ENCODE assay signal across 12 cellular contexts in the genomic region with DNA sequence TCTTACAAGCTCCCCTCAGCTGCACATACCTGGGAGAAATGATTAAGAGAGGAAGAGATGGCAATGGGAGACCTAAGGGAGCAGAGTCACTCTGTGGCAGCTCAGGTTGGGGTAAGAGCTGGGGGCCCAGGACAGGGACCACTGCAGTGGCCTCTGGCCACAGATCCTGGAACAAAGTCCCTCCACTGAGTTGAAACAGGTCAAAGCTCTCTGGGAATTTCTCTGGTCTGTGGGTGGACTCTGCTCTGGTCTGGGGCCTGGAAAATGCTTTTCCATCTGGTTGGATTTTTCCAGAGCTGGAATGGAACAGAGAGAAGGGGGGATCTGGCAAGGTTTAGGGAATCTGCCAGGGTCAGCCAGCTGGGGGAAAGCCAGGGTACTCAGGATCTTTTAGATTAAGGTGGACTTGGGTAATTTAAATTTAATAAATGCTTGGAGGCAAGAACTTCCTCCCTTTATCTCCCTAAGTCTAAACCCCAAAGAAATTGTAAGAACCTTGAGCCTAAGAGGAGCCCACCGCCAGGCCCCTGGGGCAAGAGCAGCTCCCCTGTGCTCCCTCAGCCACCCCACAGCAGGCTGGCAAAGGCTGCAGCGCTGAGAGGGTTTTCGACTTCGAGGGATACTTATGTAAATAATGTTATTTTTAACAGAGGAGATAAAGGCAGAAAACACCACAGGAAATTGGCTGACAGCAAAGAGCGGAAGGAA. TPM values are rescaled to one million over a fixed set of nuclear protein-coding genes. Genes with fewer than 3 reads are reported as not detected.
DNase-seq lines count a peak whose midpoint lies in the region; ATAC-seq, FAIRE-seq and TF ChIP-seq lines count a peak whose summit lies in the region.
"Had no signal": no experiment of that assay in that cellular context is flagged by ENCODE, and none has a peak within 500 bp of the region (broad histone marks: within the 10 kb centered on the region; RNA-seq: fewer than 3 reads in every experiment).

No MANE protein-coding gene starts in this region.

- TF ChIP-seq POLR2A in K562 (conservative IDR thresholded peaks at IDR 0.05), result no peak

- ATAC-seq in K562 (peak; percentile 4), GM21529 (IDR thresholded peaks at IDR 0.05; ENCODE audit: unreplicated experiment) (no peak), sciatic nerve (no peak), HG02981 (IDR thresholded peaks at IDR 0.05; ENCODE audit: unreplicated experiment) (no peak)

- H3K4me1 ChIP-seq in Karpas-422 (ENCODE audit: low read length) (peaks cover 19% of the 10 kb centered on the region), K562 (replicated peaks in 1 of 2; ENCODE audit: control insufficient read depth in 2 of 2, insufficient read depth in 2 of 2, low read length in 2 of 2) (peaks cover 35 to 49% of the 10 kb centered on the region in 2 experiments), neural progenitor cell (no peaks in the 10 kb centered on the region)

- TF ChIP-seq EP300 in K562 (IDR thresholded peaks at IDR 0.05; ENCODE audit: low read length), result no peak

- H3K9ac ChIP-seq in Karpas-422 (ENCODE audit: low read length) (no peak overlapping the region), K562 (ENCODE audit: insufficient read depth in 1 of 2, low read depth in 2 of 2, low read length in 2 of 2) (peak overlapping the region in 1 of 2 experiments; percentile 45; a peak in 1 of 4 replicates), neural progenitor cell (no peak overlapping the region)

- H3K4me3 ChIP-seq in Karpas-422 (ENCODE audit: low read length) (peak overlapping the region; percentile 12; the same call in 1 of the 2 replicates), K562 (no peak overlapping the region), neural progenitor cell (no peak overlapping the region)

- WGBS in K562 (ENCODE audit: insufficient coverage, low coverage, missing lambda C conversion rate), result 22% methylated on average over 5 of the region's 5 CpGs

- H3K9me3 ChIP-seq in Karpas-422 (ENCODE audit: low read length) (no peaks in the 10 kb centered on the region), K562 (replicated peaks; ENCODE audit: control insufficient read depth, insufficient read depth, low read depth, low read length) (no peaks in the 10 kb centered on the region), neural progenitor cell (ENCODE audit: low read depth) (no peaks in the 10 kb centered on the region)

- H3K4me2 ChIP-seq in Karpas-422 (ENCODE audit: low read depth, low read length, poor library complexity, severe bottlenecking) (peak overlapping the region; percentile 51), K562 (ENCODE audit: insufficient read depth, low read length) (peak overlapping the region; percentile 59), neural progenitor cell (no peak overlapping the region)

- DNase-seq in Karpas-422, result no peak
- DNase-seq in K562 (ENCODE audit: extremely low read depth in 1 of 4, low spot score in 3 of 4), result no peak
- DNase-seq in neural crest cell (ENCODE audit: low read depth, low spot score), result no peak
- DNase-seq in sciatic nerve (ENCODE audit: low spot score), result no peak
- DNase-seq in neural progenitor cell (ENCODE audit: low spot score), result no peak
- DNase-seq: stimulated activated CD4-positive, alpha-beta T cell treated with anti-CD3 and anti-CD28 coated beads, Interleukin-2, amount 100 ng/mL, for 48 hours had no signal

- H3K36me3 Mint-ChIP-seq in neural crest cell (ENCODE audit: low read depth) (no peaks in the 10 kb centered on the region), neural progenitor cell (no peaks in the 10 kb centered on the region)

- H3K9me3 Mint-ChIP-seq in neural crest cell, result no peaks in the 10 kb centered on the region
- peaks cover 6% of the 10 kb centered on the region for H3K9me3 Mint-ChIP-seq in neural progenitor cell

- no peaks in the 10 kb centered on the region for H3K9me2 ChIP-seq in Karpas-422 (replicated peaks; ENCODE audit: insufficient read depth, low read length)

- TF ChIP-seq CTCF in C4-2B (conservative IDR thresholded peaks at IDR 0.05) (no peak), K562 (IDR thresholded peaks at IDR 0.05 in 2 of 3, conservative IDR thresholded peaks at IDR 0.05 in 1 of 3; ENCODE audit: insufficient read depth in 2 of 3, low read depth in 1 of 3, low read length in 3 of 3) (no peak), neural crest cell (conservative IDR thresholded peaks at IDR 0.05) (no peak), neural progenitor cell (IDR thresholded peaks at IDR 0.05) (no peak)

- H3K36me3 ChIP-seq in Karpas-422 (ENCODE audit: insufficient read depth, low read length), result no peaks in the 10 kb centered on the region
- H3K36me3 ChIP-seq in K562 (ENCODE audit: control insufficient read depth, insufficient read depth, low read length), result no peaks in the 10 kb centered on the region
- no peaks in the 10 kb centered on the region for H3K36me3 ChIP-seq in neural progenitor cell

- intact Hi-C loops in K562 (cut with micrococcal nuclease) (loop anchor here (10.0 kb wide), 1 partner anchor 376 kb away; the partner anchor contains the start of gene GPR84), sciatic nerve (cut with DNase I) (loop anchor here (5.0 kb wide), 1 partner anchor 219 kb away; no protein-coding TSS in a partner anchor)

- no peaks in the 10 kb centered on the region for H4K20me1 ChIP-seq in Karpas-422 (ENCODE audit: insufficient read depth, low read depth, low read length)
- H4K20me1 ChIP-seq in K562 (replicated peaks; ENCODE audit: control insufficient read depth, insufficient read depth, low read length), result no peaks in the 10 kb centered on the region
- peaks cover 84% of the 10 kb centered on the region for H4K20me1 ChIP-seq in neural progenitor cell (ENCODE audit: low read depth)

- no peak overlapping the region for H2AFZ ChIP-seq in Karpas-422 (ENCODE audit: low read length)
- H2AFZ ChIP-seq in K562 (ENCODE audit: low read depth, low read length), result peak overlapping the region; percentile 71
- no peak overlapping the region for H2AFZ ChIP-seq in neural progenitor cell (replicated peaks)

- in situ Hi-C loops in K562 (cut with MboI), result loop anchor here (5.0 to 10.0 kb wide), 2 partner anchors 214 to 376 kb away; partner anchors contain the start of gene GPR84

- H3K9me1 ChIP-seq in K562 (ENCODE audit: control insufficient read depth, insufficient read depth, low read length), result no peaks in the 10 kb centered on the region

- no TSS peak for BruUV-seq in K562 (replicated peaks; lab: Mats Ljungman, UMichigan)

- H3K4me1 Mint-ChIP-seq in neural crest cell, result peaks cover 8% of the 10 kb centered on the region
- H3K4me1 Mint-ChIP-seq in neural progenitor cell, result no peaks in the 10 kb centered on the region

- H3K4me3 Mint-ChIP-seq in neural crest cell, result peak overlapping the region; percentile 69
- H3K4me3 Mint-ChIP-seq in neural progenitor cell, result no peak overlapping the region

- no peak for FAIRE-seq in K562 (lab: Jason Lieb, UNC)

- H3K27me3 Mint-ChIP-seq in neural crest cell (ENCODE audit: low read depth), result peaks cover 100% of the 10 kb centered on the region
- H3K27me3 Mint-ChIP-seq in neural progenitor cell (ENCODE audit: insufficient read depth, low read depth), result peaks cover 99% of the 10 kb centered on the region

- H3K27ac ChIP-seq in C4-2B (peak overlapping the region; percentile 34), Karpas-422 (ENCODE audit: low read length) (no peak overlapping the region), K562 (ENCODE audit: extremely low read depth, low read depth, low read length) (no peak overlapping the region), neural progenitor cell (no peak overlapping the region)

- no peaks in the 10 kb centered on the region for H3K27me3 ChIP-seq in Karpas-422 (ENCODE audit: low read length)
- peaks cover 0 to 10% of the 10 kb centered on the region in 2 experiments; a peak in 2 of 5 replicates for H3K27me3 ChIP-seq in K562 (ENCODE audit: control insufficient read depth in 2 of 2, insufficient read depth in 2 of 2, low read length in 2 of 2)
- H3K27me3 ChIP-seq in neural progenitor cell, result peaks cover 100% of the 10 kb centered on the region

- TF ChIP-seq RAD21 in K562 (CRISPR knock-in tag; conservative IDR thresholded peaks at IDR 0.05 in 1 of 2, IDR thresholded peaks at IDR 0.05 in 1 of 2), result no peak

- no peak overlapping the region for H3K27ac Mint-ChIP-seq in neural crest cell (ENCODE audit: unreplicated experiment)
- no peak overlapping the region for H3K27ac Mint-ChIP-seq in neural progenitor cell

- CTCF ChIA-PET in K562 (lab: Yijun Ruan, JAX; ENCODE audit: low intra/inter-chr PET ratio), result interaction anchor here (0.8 to 1.2 kb wide), 3 partner anchors 17 to 226 kb away, joined by 3 to 4 read pairs (median 3); no protein-coding TSS in a partner anchor

- POLR2A ChIA-PET in K562 (lab: Yijun Ruan, JAX), result interaction anchor here (0.6 to 3.2 kb wide), 9 partner anchors 11 to 232 kb away, joined by 3 to 43 read pairs (median 3); partner anchors contain the start of genes HOXC9 and SMUG1

- H3K79me2 ChIP-seq in Karpas-422 (ENCODE audit: low read length), result no peaks in the 10 kb centered on the region
- no peaks in the 10 kb centered on the region for H3K79me2 ChIP-seq in K562 (ENCODE audit: control insufficient read depth, insufficient read depth, low read length)
- H3K79me2 ChIP-seq in neural progenitor cell (ENCODE audit: low read depth), result no peaks in the 10 kb centered on the region

- H3F3A ChIP-seq in neural progenitor cell (ENCODE audit: low read depth), result no peaks in the 10 kb centered on the region

RNA-seq across cellular contexts. Expression of gene HOXC10, which starts 3.7 kb away (rescaled TPM):
- not detected in 2 replicates for total RNA-seq in Karpas-422 (2014; rRNA removed; shearing (Covaris generic); ENCODE audit: low replicate concordance)
- 0.25 TPM in 1 of 2 replicates, not detected in the other for total RNA-seq in K562 (2011; cell fraction: chromatin; rRNA removed; ENCODE audit: low replicate concordance)
- 0.53 TPM in 1 of 2 replicates, not detected in the other for total RNA-seq in K562 (2011; cell fraction: nucleolus; rRNA removed)
- 0.46 TPM in 1 of 2 replicates, not detected in the other for total RNA-seq in K562 (2011; cell fraction: nucleoplasm; rRNA removed)
- total RNA-seq in K562 (2014; rRNA removed) (0.08 and 0.14 TPM in 2 replicates), K562 (2014; rRNA removed; fragmentation: Illumina TruSeq; extraction: Trizol) (not detected in 2 replicates), K562 (2015; rRNA removed; fragmentation: Illumina TruSeq; extraction: Trizol) (0.23 TPM in 1 of 2 replicates, not detected in the other), K562 (2021) (0.35 and 0.69 TPM in 2 replicates), neural crest cell (1.8 TPM in 2 replicates), sciatic nerve (17.2 TPM), neural progenitor cell (ENCODE audit: low replicate concordance) (not detected in 2 replicates)
- polyA plus RNA-seq in K562 (2011; rRNA removed) (0.08 and 0.13 TPM in 2 replicates), K562 (2014; fragmentation: Illumina TruSeq; extraction: Trizol) (0.37 and 0.77 TPM in 2 replicates), K562 (2014; fragmentation: Nextera tagmentation; extraction: Ambion mirVana) (under 1 TPM; 0.25 to 0.42 TPM), K562 (2014; rRNA removed) (0.63 and 0.73 TPM in 2 replicates)
- polyA plus RNA-seq in K562 (2011; cell fraction: cytosol; rRNA removed), result 0.15 and 0.33 TPM in 2 replicates
- 0.21 TPM in 1 of 2 replicates, not detected in the other for polyA plus RNA-seq in K562 (2011; cell fraction: nucleus; rRNA removed)
- 0.64 and 0.75 TPM in 2 replicates for polyA plus RNA-seq in K562 (2012)
- polyA minus RNA-seq in K562 (2011; rRNA and poly(A)+ RNA removed), result 0.24 TPM in 1 of 2 replicates, not detected in the other
- polyA minus RNA-seq in K562 (2011; cell fraction: cytosol; rRNA and poly(A)+ RNA removed), result 0.64 and 1.6 TPM in 2 replicates
- 0.67 TPM in 2 replicates for polyA minus RNA-seq in K562 (2011; cell fraction: nucleus; rRNA and poly(A)+ RNA removed)
- total RNA-seq: IMR-90, mononuclear cell had no signal

RNA-seq across cellular contexts. Expression of gene HOXC9, which starts 11.3 kb away (rescaled TPM):
- not detected in 2 replicates for total RNA-seq in Karpas-422 (2014; rRNA removed; shearing (Covaris generic); ENCODE audit: low replicate concordance)
- total RNA-seq in K562 (2011; cell fraction: chromatin; rRNA removed; ENCODE audit: low replicate concordance), result 7.4 and 10.3 TPM in 2 replicates
- 2.7 and 2.9 TPM in 2 replicates for total RNA-seq in K562 (2011; cell fraction: nucleolus; rRNA removed)
- total RNA-seq in K562 (2011; cell fraction: nucleoplasm; rRNA removed), result 2.9 and 3.5 TPM in 2 replicates
- total RNA-seq in K562 (2014; rRNA removed) (10.5 and 13.9 TPM in 2 replicates), K562 (2014; rRNA removed; fragmentation: Illumina TruSeq; extraction: Trizol) (5.7 and 8.0 TPM in 2 replicates), K562 (2015; rRNA removed; fragmentation: Illumina TruSeq; extraction: Trizol) (10.4 and 10.9 TPM in 2 replicates), K562 (2021) (9.3 and 9.9 TPM in 2 replicates), neural crest cell (5.6 and 6.3 TPM in 2 replicates), sciatic nerve (10.2 TPM), neural progenitor cell (ENCODE audit: low replicate concordance) (not detected in 2 replicates)
- polyA plus RNA-seq in K562 (2011; rRNA removed) (1.1 and 1.7 TPM in 2 replicates), K562 (2014; fragmentation: Illumina TruSeq; extraction: Trizol) (8.8 and 9.9 TPM in 2 replicates), K562 (2014; fragmentation: Nextera tagmentation; extraction: Ambion mirVana) (1 to 10 TPM; 1.9 to 2.2 TPM), K562 (2014; rRNA removed) (5.1 and 10.4 TPM in 2 replicates)
- polyA plus RNA-seq in K562 (2011; cell fraction: cytosol; rRNA removed), result 3.4 and 8.0 TPM in 2 replicates
- 6.2 and 13.4 TPM in 2 replicates for polyA plus RNA-seq in K562 (2011; cell fraction: nucleus; rRNA removed)
- 8.6 and 12.0 TPM in 2 replicates for polyA plus RNA-seq in K562 (2012)
- 0.57 and 1.2 TPM in 2 replicates for polyA minus RNA-seq in K562 (2011; rRNA and poly(A)+ RNA removed)
- polyA minus RNA-seq in K562 (2011; cell fraction: cytosol; rRNA and poly(A)+ RNA removed), result 1.7 and 2.6 TPM in 2 replicates
- 1.8 and 1.9 TPM in 2 replicates for polyA minus RNA-seq in K562 (2011; cell fraction: nucleus; rRNA and poly(A)+ RNA removed)
- total RNA-seq: IMR-90, mononuclear cell had no signal

RNA-seq across cellular contexts. Expression of gene HOTAIR, which starts 13.9 kb away (rescaled TPM):
- 0.07 TPM in 1 of 2 replicates, not detected in the other for total RNA-seq in Karpas-422 (2014; rRNA removed; shearing (Covaris generic); ENCODE audit: low replicate concordance)
- total RNA-seq in K562 (2011; cell fraction: chromatin; rRNA removed; ENCODE audit: low replicate concordance), result not detected in 2 replicates
- not detected in 2 replicates for total RNA-seq in K562 (2011; cell fraction: nucleolus; rRNA removed)
- not detected in 2 replicates for total RNA-seq in K562 (2011; cell fraction: nucleoplasm; rRNA removed)
- total RNA-seq in K562 (2014; rRNA removed) (not detected in 2 replicates), K562 (2014; rRNA removed; fragmentation: Illumina TruSeq; extraction: Trizol) (not detected in 2 replicates), K562 (2015; rRNA removed; fragmentation: Illumina TruSeq; extraction: Trizol) (not detected in 2 replicates), K562 (2021) (not detected in 2 replicates), neural crest cell (not detected in 2 replicates), sciatic nerve (4.0 TPM), neural progenitor cell (ENCODE audit: low replicate concordance) (not detected in 2 replicates)
- polyA plus RNA-seq in K562 (2011; rRNA removed) (0.03 and 0.04 TPM in 2 replicates), K562 (2014; fragmentation: Illumina TruSeq; extraction: Trizol) (not detected in 2 replicates), K562 (2014; fragmentation: Nextera tagmentation; extraction: Ambion mirVana) (not detected), K562 (2014; rRNA removed) (0.15 TPM in 1 of 2 replicates, not detected in the other)
- 0.03 TPM in 1 of 2 replicates, not detected in the other for polyA plus RNA-seq in K562 (2011; cell fraction: cytosol; rRNA removed)
- 0.13 TPM in 2 replicates for polyA plus RNA-seq in K562 (2011; cell fraction: nucleus; rRNA removed)
- not detected in 2 replicates for polyA plus RNA-seq in K562 (2012)
- polyA minus RNA-seq in K562 (2011; rRNA and poly(A)+ RNA removed), result not detected in 2 replicates
- not detected in 2 replicates for polyA minus RNA-seq in K562 (2011; cell fraction: cytosol; rRNA and poly(A)+ RNA removed)
- not detected in 2 replicates for polyA minus RNA-seq in K562 (2011; cell fraction: nucleus; rRNA and poly(A)+ RNA removed)
- total RNA-seq: dermis blood vessel endothelial cell, IMR-90, mononuclear cell had no signal
- polyA plus RNA-seq: IMR-90 had no signal

RNA-seq across cellular contexts. Expression of gene HOXC11, which starts 15.7 kb away (rescaled TPM):
- not detected in 2 replicates for total RNA-seq in Karpas-422 (2014; rRNA removed; shearing (Covaris generic); ENCODE audit: low replicate concordance)
- not detected in 2 replicates for total RNA-seq in K562 (2011; cell fraction: chromatin; rRNA removed; ENCODE audit: low replicate concordance)
- not detected in 2 replicates for total RNA-seq in K562 (2011; cell fraction: nucleolus; rRNA removed)
- total RNA-seq in K562 (2011; cell fraction: nucleoplasm; rRNA removed), result not detected in 2 replicates
- total RNA-seq in K562 (2014; rRNA removed) (not detected in 2 replicates), K562 (2014; rRNA removed; fragmentation: Illumina TruSeq; extraction: Trizol) (not detected in 2 replicates), K562 (2015; rRNA removed; fragmentation: Illumina TruSeq; extraction: Trizol) (not detected in 2 replicates), K562 (2021) (not detected in 2 replicates), neural crest cell (not detected in 2 replicates), sciatic nerve (1.2 TPM), neural progenitor cell (ENCODE audit: low replicate concordance) (not detected in 2 replicates)
- polyA plus RNA-seq in K562 (2011; rRNA removed) (0.04 TPM in 1 of 2 replicates, not detected in the other), K562 (2014; fragmentation: Illumina TruSeq; extraction: Trizol) (not detected in 2 replicates), K562 (2014; fragmentation: Nextera tagmentation; extraction: Ambion mirVana) (not detected), K562 (2014; rRNA removed) (not detected in 2 replicates)
- polyA plus RNA-seq in K562 (2011; cell fraction: cytosol; rRNA removed), result 0.13 TPM in 1 of 2 replicates, not detected in the other
- 0.17 and 0.25 TPM in 2 replicates for polyA plus RNA-seq in K562 (2011; cell fraction: nucleus; rRNA removed)
- 0.03 and 0.07 TPM in 2 replicates for polyA plus RNA-seq in K562 (2012)
- polyA minus RNA-seq in K562 (2011; rRNA and poly(A)+ RNA removed), result not detected in 2 replicates
- polyA minus RNA-seq in K562 (2011; cell fraction: cytosol; rRNA and poly(A)+ RNA removed), result not detected in 2 replicates
- polyA minus RNA-seq in K562 (2011; cell fraction: nucleus; rRNA and poly(A)+ RNA removed), result 0.11 TPM in 1 of 2 replicates, not detected in the other
- total RNA-seq: dermis blood vessel endothelial cell, IMR-90, mononuclear cell had no signal
- polyA plus RNA-seq: IMR-90 had no signal

RNA-seq across cellular contexts. Expression of gene HOXC8, which starts 20.1 kb away (rescaled TPM):
- total RNA-seq in Karpas-422 (2014; rRNA removed; shearing (Covaris generic); ENCODE audit: low replicate concordance), result not detected in 2 replicates
- total RNA-seq in K562 (2011; cell fraction: chromatin; rRNA removed; ENCODE audit: low replicate concordance), result 6.6 and 8.3 TPM in 2 replicates
- total RNA-seq in K562 (2011; cell fraction: nucleolus; rRNA removed), result 2.4 and 3.2 TPM in 2 replicates
- total RNA-seq in K562 (2011; cell fraction: nucleoplasm; rRNA removed), result 2.1 and 2.4 TPM in 2 replicates
- total RNA-seq in K562 (2014; rRNA removed) (0.32 and 0.57 TPM in 2 replicates), K562 (2014; rRNA removed; fragmentation: Illumina TruSeq; extraction: Trizol) (0.62 and 0.80 TPM in 2 replicates), K562 (2015; rRNA removed; fragmentation: Illumina TruSeq; extraction: Trizol) (0.53 and 0.76 TPM in 2 replicates), K562 (2021) (0.72 and 0.95 TPM in 2 replicates), neural crest cell (4.5 and 4.8 TPM in 2 replicates), sciatic nerve (7.0 TPM), neural progenitor cell (ENCODE audit: low replicate concordance) (not detected in 2 replicates)
- polyA plus RNA-seq in K562 (2011; rRNA removed) (0.57 TPM in 2 replicates), K562 (2014; fragmentation: Illumina TruSeq; extraction: Trizol) (1.3 and 1.4 TPM in 2 replicates), K562 (2014; fragmentation: Nextera tagmentation; extraction: Ambion mirVana) (under 1 TPM; 0.20 to 0.21 TPM), K562 (2014; rRNA removed) (0.94 and 1.1 TPM in 2 replicates)
- 0.29 and 0.31 TPM in 2 replicates for polyA plus RNA-seq in K562 (2011; cell fraction: cytosol; rRNA removed)
- 1.9 and 3.0 TPM in 2 replicates for polyA plus RNA-seq in K562 (2011; cell fraction: nucleus; rRNA removed)
- 0.62 and 1.4 TPM in 2 replicates for polyA plus RNA-seq in K562 (2012)
- polyA minus RNA-seq in K562 (2011; rRNA and poly(A)+ RNA removed), result 0.11 and 0.42 TPM in 2 replicates
- polyA minus RNA-seq in K562 (2011; cell fraction: cytosol; rRNA and poly(A)+ RNA removed), result not detected in 2 replicates
- 0.81 and 0.89 TPM in 2 replicates for polyA minus RNA-seq in K562 (2011; cell fraction: nucleus; rRNA and poly(A)+ RNA removed)
- total RNA-seq: dermis blood vessel endothelial cell, mononuclear cell had no signal
